Comparison of ENCODE assay signal across 9 cellular contexts in genomic region chr3:43327184-43327950, GRCh38. TPM values are rescaled to one million over a fixed set of nuclear protein-coding genes. Genes with fewer than 3 reads are reported as not detected.
DNase-seq lines count a peak whose midpoint lies in the region; TF ChIP-seq lines count a peak whose summit lies in the region.
"Had no signal": no experiment of that assay in that cellular context is flagged by ENCODE, and none has a peak within 500 bp of the region (broad histone marks: within the 10 kb centered on the region; RNA-seq: fewer than 3 reads in every experiment).

No MANE protein-coding gene starts in this region.

- no peak for DNase-seq in activated CD4-positive, alpha-beta T cell treated with anti-CD3 and anti-CD28 coated beads, Interleukin-2, amount 10 ng/mL, durations not matched to agents 24 days and 14 days
- DNase-seq in activated CD4-positive, alpha-beta T cell treated with anti-CD3 and anti-CD28 coated beads for 1 hour, result no peak
- DNase-seq in NCI-H446 (lab: John Stamatoyannopoulos, UW), result no peak
- no peak for DNase-seq in A673 (ENCODE audit: low spot score)
- no peak for DNase-seq in hippocampal formation (lab: John Stamatoyannopoulos, UW)

- 15% methylated on average over 1 of the region's 1 CpG for WGBS in thymus

- CTCF ChIA-PET in A673 (lab: Charles Lee), result no interaction called here

- POLR2A ChIA-PET in A673 (lab: Charles Lee; ENCODE audit: low non-redundant PET), result no interaction called here

- H3K27ac Mint-ChIP-seq in activated CD4-positive, alpha-beta T cell treated with anti-CD3 and anti-CD28 coated beads, Interleukin-2, amount 10 ng/mL, durations not matched to agents 24 days and 14 days, result peak overlapping the region; percentile 52
- H3K27ac Mint-ChIP-seq in activated naive CD8-positive, alpha-beta T cell, result peak overlapping the region; percentile 89
- H3K27ac Mint-ChIP-seq: neural progenitor cell had no signal

- H3K9me3 ChIP-seq in thymus (ENCODE audit: control insufficient read depth) (no peaks in the 10 kb centered on the region), A673 (ENCODE audit: low read depth, low read length, poor library complexity, severe bottlenecking) (no peaks in the 10 kb centered on the region)

- H3K4me3 ChIP-seq in thymus (ENCODE audit: low read length) (no peak overlapping the region), A673 (ENCODE audit: low read depth, low read length, poor library complexity, severe bottlenecking) (no peak overlapping the region)
- H3K4me3 ChIP-seq: neural progenitor cell had no signal

- peaks cover 31% of the 10 kb centered on the region for H3K4me1 Mint-ChIP-seq in activated CD4-positive, alpha-beta T cell treated with anti-CD3 and anti-CD28 coated beads, Interleukin-2, amount 10 ng/mL, durations not matched to agents 24 days and 14 days
- peaks cover 91% of the 10 kb centered on the region for H3K4me1 Mint-ChIP-seq in activated naive CD8-positive, alpha-beta T cell (ENCODE audit: low read depth)
- H3K4me1 Mint-ChIP-seq: neural progenitor cell had no signal

- peaks cover 23% of the 10 kb centered on the region for H3K4me1 ChIP-seq in thymus (ENCODE audit: control insufficient read depth, insufficient read depth, low read length)
- no peaks in the 10 kb centered on the region for H3K4me1 ChIP-seq in A673 (ENCODE audit: insufficient read depth, low read length, poor library complexity, severe bottlenecking)
- H3K4me1 ChIP-seq: neural progenitor cell had no signal

- H3K36me3 ChIP-seq in thymus (ENCODE audit: control insufficient read depth, insufficient read depth), result no peaks in the 10 kb centered on the region
- no peaks in the 10 kb centered on the region for H3K36me3 ChIP-seq in A673 (ENCODE audit: insufficient read depth, low read length, poor library complexity, severe bottlenecking)
- H3K36me3 ChIP-seq: neural progenitor cell had no signal

- peak overlapping the region; percentile 53 for H3K27ac ChIP-seq in layer of hippocampus (ENCODE audit: low read depth, low read length)
- H3K27ac ChIP-seq in thymus (ENCODE audit: low read depth), result peak overlapping the region; percentile 40
- no peak overlapping the region for H3K27ac ChIP-seq in A673 (ENCODE audit: low read depth, low read length, poor library complexity, severe bottlenecking)
- H3K27ac ChIP-seq: neural progenitor cell had no signal

- no peak overlapping the region for H3K4me3 Mint-ChIP-seq in activated CD4-positive, alpha-beta T cell treated with anti-CD3 and anti-CD28 coated beads, Interleukin-2, amount 10 ng/mL, durations not matched to agents 24 days and 14 days
- H3K4me3 Mint-ChIP-seq in activated naive CD8-positive, alpha-beta T cell, result peak overlapping the region; percentile 52
- H3K4me3 Mint-ChIP-seq: neural progenitor cell had no signal

- intact Hi-C loops in activated CD4-positive, alpha-beta T cell treated with anti-CD3 and anti-CD28 coated beads, Interleukin-2, amount 10 ng/mL, durations not matched to agents 24 days and 14 days (cut with micrococcal nuclease), result loop anchor here (5.0 kb wide), 1 partner anchor 40 kb away; the partner anchor contains the start of gene SNRK
- intact Hi-C loops in A673 (cut with micrococcal nuclease; ENCODE audit: unreplicated experiment), result no loop called here

- no peaks in the 10 kb centered on the region for H3K9me3 Mint-ChIP-seq in activated CD4-positive, alpha-beta T cell treated with anti-CD3 and anti-CD28 coated beads, Interleukin-2, amount 10 ng/mL, durations not matched to agents 24 days and 14 days
- no peaks in the 10 kb centered on the region for H3K9me3 Mint-ChIP-seq in activated naive CD8-positive, alpha-beta T cell (ENCODE audit: low read depth)

- H3K36me3 Mint-ChIP-seq in activated CD4-positive, alpha-beta T cell treated with anti-CD3 and anti-CD28 coated beads, Interleukin-2, amount 10 ng/mL, durations not matched to agents 24 days and 14 days (ENCODE audit: low read depth), result peaks cover 39% of the 10 kb centered on the region
- peaks cover 13% of the 10 kb centered on the region for H3K36me3 Mint-ChIP-seq in activated naive CD8-positive, alpha-beta T cell

- no TSS peak for BruUV-seq in A673 (replicated peaks; lab: Mats Ljungman, UMichigan)

- H3K27me3 Mint-ChIP-seq in activated CD4-positive, alpha-beta T cell treated with anti-CD3 and anti-CD28 coated beads, Interleukin-2, amount 10 ng/mL, durations not matched to agents 24 days and 14 days, result no peaks in the 10 kb centered on the region
- H3K27me3 Mint-ChIP-seq in activated naive CD8-positive, alpha-beta T cell, result no peaks in the 10 kb centered on the region

- H3K27me3 ChIP-seq in layer of hippocampus (ENCODE audit: control insufficient read depth, insufficient read depth, low read length), result no peaks in the 10 kb centered on the region
- H3K27me3 ChIP-seq in thymus (ENCODE audit: control insufficient read depth, insufficient read depth), result no peaks in the 10 kb centered on the region
- no peaks in the 10 kb centered on the region for H3K27me3 ChIP-seq in A673 (replicated peaks; ENCODE audit: insufficient read depth, low read depth, low read length, poor library complexity)
- H3K27me3 ChIP-seq: neural progenitor cell had no signal

- TF ChIP-seq CTCF in A673 (conservative IDR thresholded peaks at IDR 0.05; ENCODE audit: low read depth, low read length), result no peak

RNA-seq across cellular contexts. Expression of gene SNRK, which starts 41.0 kb away (rescaled TPM):
- 29.0 and 30.3 TPM in 2 replicates for total RNA-seq in activated CD4-positive, alpha-beta T cell treated with anti-CD3 and anti-CD28 coated beads, Interleukin-2, amount 10 ng/mL, durations not matched to agents 24 days and 14 days
- polyA plus RNA-seq in thymus, result 33.6 TPM
- total RNA-seq in A673 (2021), result 7.1 and 7.3 TPM in 2 replicates
